8 cellular contexts compared by ENCODE assay signal in the genomic region with DNA sequence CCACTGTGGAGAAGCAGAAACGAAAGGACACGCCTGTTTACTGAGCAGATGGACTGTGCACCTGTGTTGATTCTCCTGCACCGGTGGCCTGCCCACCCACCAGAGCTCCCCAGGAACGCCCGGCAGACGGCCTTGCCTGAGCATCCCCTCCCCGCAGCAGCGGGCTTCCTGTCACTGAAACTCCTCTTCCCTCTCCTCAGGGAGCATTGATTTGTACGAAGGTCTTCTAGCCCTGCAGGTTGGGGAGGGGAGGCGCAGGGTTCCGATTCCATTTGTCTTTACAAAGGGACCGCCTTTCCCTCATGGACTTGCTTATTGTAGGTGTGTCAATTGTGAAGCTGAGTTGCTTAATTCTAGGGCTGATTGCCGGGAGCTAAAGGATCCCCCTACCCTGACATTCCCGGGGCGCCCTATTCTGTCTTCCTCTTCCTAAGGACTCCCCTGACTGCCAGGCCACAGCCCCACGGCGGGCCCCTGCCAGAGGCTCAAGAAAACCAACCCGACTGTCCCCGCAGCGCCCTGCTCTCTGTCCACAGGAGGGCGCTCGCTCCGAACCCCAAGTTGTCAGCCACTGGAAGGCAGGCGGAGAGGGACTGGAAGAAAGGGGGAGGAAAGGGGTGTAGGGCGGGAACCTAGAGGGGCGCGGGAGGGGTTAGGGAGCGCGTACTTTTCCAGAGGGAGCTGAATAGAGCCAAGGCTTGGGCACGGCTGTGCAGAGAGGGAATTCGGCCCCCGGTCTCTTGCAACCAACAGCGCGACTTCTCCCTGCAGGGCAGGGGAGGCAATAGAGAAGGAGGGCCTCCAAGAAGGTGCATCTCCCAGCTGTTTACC.
A peak's percentile ranks its signal among the peaks of the same experiment; 100 is the strongest.
DNase-seq lines count a peak whose midpoint lies in the region; ATAC-seq lines count a peak whose summit lies in the region.

No MANE protein-coding gene starts in this region.

- ATAC-seq in HG03520 (IDR thresholded peaks at IDR 0.05; ENCODE audit: unreplicated experiment): no peak

- DNase-seq in NCI-H1436 (lab: John Stamatoyannopoulos, UW): peak; percentile 85
- DNase-seq in NCI-H1436 treated with DMSO at 0.1 percent for 48 hours (lab: John Stamatoyannopoulos, UW): no peak
- DNase-seq in NCI-H510A treated with DMSO at 0.1 percent for 48 hours (lab: John Stamatoyannopoulos, UW): peak; percentile 81
- DNase-seq in activated CD4-positive, alpha-beta T cell treated with anti-CD3 and anti-CD28 coated beads, Interleukin-2, amount 50 U/mL, for 1 hour: peak; percentile 83
- DNase-seq in dedifferentiated amniotic fluid mesenchymal stem cell (ENCODE audit: extremely low spot score): peak; percentile 88
- peak; percentile 94 for DNase-seq in left kidney (ENCODE audit: low read depth, low spot score)
- DNase-seq in stimulated activated CD4-positive, alpha-beta T cell treated with anti-CD3 and anti-CD28 coated beads, Interleukin-15, amount 100 ng/mL, for 24 hours: peak; percentile 86
